ENCODE assay signal across 23 cellular contexts in the genomic region with DNA sequence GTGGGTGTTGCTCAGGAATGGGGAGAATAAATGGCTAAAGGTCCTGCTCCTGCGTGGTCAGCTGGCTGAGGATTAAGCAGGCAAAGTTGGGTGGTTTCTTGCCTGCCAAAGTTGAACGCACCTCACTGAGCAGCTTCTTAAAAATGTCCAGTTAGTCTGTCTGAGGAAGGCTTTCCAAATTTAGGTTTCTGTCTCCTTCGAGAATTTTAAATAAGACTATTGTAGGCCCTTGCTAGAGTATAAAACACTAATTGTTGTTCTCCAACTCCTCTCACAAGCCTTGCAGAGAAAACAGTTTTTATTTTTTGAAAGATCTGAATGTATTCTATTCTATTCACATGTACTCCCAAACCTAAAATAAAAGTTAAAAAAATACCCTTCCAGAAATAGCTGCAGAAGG.
DNase-seq lines count a peak whose midpoint lies in the region; ATAC-seq and TF ChIP-seq lines count a peak whose summit lies in the region.
"Had no signal": no experiment of that assay in that cellular context is flagged by ENCODE, and none has a peak within 500 bp of the region (broad histone marks: within the 10 kb centered on the region; RNA-seq: fewer than 3 reads in every experiment).

No MANE protein-coding gene starts in this region.

- TF ChIP-seq POLR2A in prostate gland (IDR thresholded peaks at IDR 0.05): no peak

- H3K27ac ChIP-seq in caudate nucleus (ENCODE audit: low read depth, low read length) (peak overlapping the region; percentile 80), prostate gland (no peak overlapping the region), colonic mucosa (no peak overlapping the region)
- H3K27ac ChIP-seq: PC-9, SJCRH30 had no signal

- TF ChIP-seq CTCF in prostate gland (IDR thresholded peaks at IDR 0.05) (no peak), colonic mucosa (IDR thresholded peaks at IDR 0.05) (no peak)

- H3K27me3 ChIP-seq in prostate gland (replicated peaks; ENCODE audit: insufficient read depth) (no peaks in the 10 kb centered on the region), colonic mucosa (no peaks in the 10 kb centered on the region)
- H3K27me3 ChIP-seq: MG63, SJCRH30 had no signal

- H3K9me3 ChIP-seq in prostate gland: no peaks in the 10 kb centered on the region
- no peaks in the 10 kb centered on the region for H3K9me3 ChIP-seq in colonic mucosa
- H3K9me3 ChIP-seq: MG63 had no signal

- H3K4me3 ChIP-seq in prostate gland (no peak overlapping the region), colonic mucosa (no peak overlapping the region)
- H3K4me3 ChIP-seq: MG63, PC-9, SJCRH30 had no signal

- 63% methylated on average over 3 of the region's 3 CpGs for WGBS in prostate gland

- H3K4me1 ChIP-seq in prostate gland (replicated peaks) (no peaks in the 10 kb centered on the region), colonic mucosa (no peaks in the 10 kb centered on the region)

- H3K9ac ChIP-seq in colonic mucosa (ENCODE audit: low read depth in 2 of 2, low read length in 2 of 2): no peak overlapping the region

- intact Hi-C loops in sciatic nerve (cut with DNase I): no loop called here
- intact Hi-C loops in prostate gland (cut with DNase I): no loop called here
- intact Hi-C loops in colonic mucosa (cut with DNase I): no loop called here

- DNase-seq in COLO829 (ENCODE audit: low spot score): peak; percentile 76
- peak in 2 of 61 donors; percentile 4 to 23 for DNase-seq in caudate nucleus (lab: John Stamatoyannopoulos, UW)
- DNase-seq in medulla oblongata (ENCODE audit: extremely low spot score): peak; percentile 33
- no peak for DNase-seq in sciatic nerve (ENCODE audit: low spot score)
- DNase-seq in prostate gland (ENCODE audit: low spot score): no peak
- no peak for DNase-seq in colonic mucosa
- no peak for DNase-seq in activated T-cell treated with anti-CD3 and anti-CD28 coated beads, Interleukin-2, amount 50 U/mL, for 1 hour
- DNase-seq: AML-193; CD4-positive, alpha-beta memory T cell; DMS79 treated with DMSO at 0.1 percent for 48 hours; H7; KBM-7; MG63; NCI-H1105 treated with DMSO at 0.1 percent for 48 hours; NCI-H146; NCI-H1930; NCI-H2107; NCI-H446 treated with DMSO at 0.1 percent for 48 hours; NCI-H526; PC-9; SJCRH30 had no signal

- ATAC-seq in sciatic nerve: peak; percentile 30
- no peak for ATAC-seq in GM18498 (IDR thresholded peaks at IDR 0.05; ENCODE audit: unreplicated experiment)
- ATAC-seq: Right ventricle myocardium inferior had no signal

- H3K36me3 ChIP-seq in prostate gland (no peaks in the 10 kb centered on the region), colonic mucosa (no peaks in the 10 kb centered on the region)
- H3K36me3 ChIP-seq: MG63, SJCRH30 had no signal

Comparison
In these comparisons a context has a peak if more than half of its experiments do, and no peak if none do; other contexts are left out.
1. DNase-seq: peak in COLO829 (single experiment) and medulla oblongata (single experiment); none in sciatic nerve (single experiment), prostate gland (single experiment), colonic mucosa (single experiment) and activated T-cell treated with anti-CD3 and anti-CD28 coated beads, Interleukin-2, amount 50 U/mL, for 1 hour (single experiment).